18 cellular contexts compared by ENCODE assay signal in genomic region chr3:133935843-133936825, GRCh38. TPM values are rescaled to one million over a fixed set of nuclear protein-coding genes. Genes with fewer than 3 reads are reported as not detected.
"Had no signal": no experiment of that assay in that cellular context is flagged by ENCODE, and none has a peak within 500 bp of the region (broad histone marks: within the 10 kb centered on the region; RNA-seq: fewer than 3 reads in every experiment).

No MANE protein-coding gene starts in this region.

- H3K27ac Mint-ChIP-seq: activated CD4-positive, alpha-beta T cell treated with anti-CD3 and anti-CD28 coated beads, Interleukin-2, amount 10 ng/mL, durations not matched to agents 24 days and 14 days; activated naive CD4-positive, alpha-beta T cell treated with anti-CD3 and anti-CD28 coated beads for 36 hours; activated naive CD8-positive, alpha-beta T cell treated with anti-CD3 and anti-CD28 coated beads, Interleukin-2, amount 50 U/mL, for 24 hours; activated T-helper 2 cell treated with anti-CD3 and anti-CD28 coated beads, Interferon-gamma antibody, Interleukin-2, Interleukin-4, amounts not matched to agents 10 μg/mL and 5 μg/mL and 100 μg/mL, durations not matched to agents 14 hours and 24 hours and 36 hours; naive thymus-derived CD4-positive, alpha-beta T cell; stimulated activated effector memory CD8-positive, alpha-beta T cell treated with anti-CD3 and anti-CD28 coated beads, Interleukin-12 subunit alpha, Interleukin-12 subunit beta, amount 100 ng/mL, for 72 hours; WTC11 had no signal

- H3K4me2 ChIP-seq: hepatocyte had no signal

- H3K4me3 ChIP-seq: ascending aorta, esophagus squamous epithelium, hepatocyte, left lung, SJSA1, tibial artery had no signal

- H3K4me1 Mint-ChIP-seq: activated CD4-positive, alpha-beta T cell treated with anti-CD3 and anti-CD28 coated beads, Interleukin-2, amount 10 ng/mL, durations not matched to agents 24 days and 14 days; activated naive CD8-positive, alpha-beta T cell treated with anti-CD3 and anti-CD28 coated beads, Interleukin-2, amount 50 U/mL, for 24 hours; naive thymus-derived CD4-positive, alpha-beta T cell; stimulated activated effector memory CD8-positive, alpha-beta T cell treated with anti-CD3 and anti-CD28 coated beads, Interleukin-12 subunit alpha, Interleukin-12 subunit beta, amount 100 ng/mL, for 72 hours had no signal

- H3K4me1 ChIP-seq: left lung, SJSA1 had no signal

- ATAC-seq: activated naive CD8-positive, alpha-beta T cell treated with anti-CD3 and anti-CD28 coated beads, Interleukin-2, amount 50 U/mL, for 24 hours; left lung; naive thymus-derived CD4-positive, alpha-beta T cell; stimulated activated effector memory CD8-positive, alpha-beta T cell treated with anti-CD3 and anti-CD28 coated beads, Interleukin-12 subunit alpha, Interleukin-12 subunit beta, amount 100 ng/mL, for 72 hours had no signal

- H3K79me2 ChIP-seq: hepatocyte had no signal

- H3K27me3 Mint-ChIP-seq: activated naive CD8-positive, alpha-beta T cell treated with anti-CD3 and anti-CD28 coated beads, Interleukin-2, amount 50 U/mL, for 24 hours had no signal

- H3K4me3 Mint-ChIP-seq: activated CD4-positive, alpha-beta T cell treated with anti-CD3 and anti-CD28 coated beads, Interleukin-2, amount 10 ng/mL, durations not matched to agents 24 days and 14 days; activated naive CD4-positive, alpha-beta T cell treated with anti-CD3 and anti-CD28 coated beads for 36 hours; activated naive CD8-positive, alpha-beta T cell treated with anti-CD3 and anti-CD28 coated beads, Interleukin-2, amount 50 U/mL, for 24 hours; naive thymus-derived CD4-positive, alpha-beta T cell; stimulated activated effector memory CD8-positive, alpha-beta T cell treated with anti-CD3 and anti-CD28 coated beads, Interleukin-12 subunit alpha, Interleukin-12 subunit beta, amount 100 ng/mL, for 72 hours; WTC11 had no signal

- DNase-seq: activated CD4-positive, alpha-beta T cell treated with anti-CD3 and anti-CD28 coated beads, Interleukin-2, amount 10 ng/mL, durations not matched to agents 24 days and 14 days; activated naive CD4-positive, alpha-beta T cell treated with anti-CD3 and anti-CD28 coated beads for 36 hours; activated naive CD8-positive, alpha-beta T cell treated with anti-CD3 and anti-CD28 coated beads, Interleukin-2, amount 50 U/mL, for 24 hours; activated T-cell treated with anti-CD3 and anti-CD28 coated beads, Interleukin-2, amount 50 U/mL, for 1 hour; esophagus squamous epithelium; islet precursor cell; left lung; mammary epithelial cell; naive thymus-derived CD4-positive, alpha-beta T cell; nucleus accumbens; SW 1271 had no signal

- H3K9me3 Mint-ChIP-seq: activated CD4-positive, alpha-beta T cell treated with anti-CD3 and anti-CD28 coated beads, Interleukin-2, amount 10 ng/mL, durations not matched to agents 24 days and 14 days; activated naive CD4-positive, alpha-beta T cell treated with anti-CD3 and anti-CD28 coated beads for 36 hours; activated naive CD8-positive, alpha-beta T cell treated with anti-CD3 and anti-CD28 coated beads, Interleukin-2, amount 50 U/mL, for 24 hours; activated T-helper 2 cell treated with anti-CD3 and anti-CD28 coated beads, Interferon-gamma antibody, Interleukin-2, Interleukin-4, amounts not matched to agents 10 μg/mL and 5 μg/mL and 100 μg/mL, durations not matched to agents 14 hours and 24 hours and 36 hours; naive thymus-derived CD4-positive, alpha-beta T cell; stimulated activated effector memory CD8-positive, alpha-beta T cell treated with anti-CD3 and anti-CD28 coated beads, Interleukin-12 subunit alpha, Interleukin-12 subunit beta, amount 100 ng/mL, for 72 hours; WTC11 had no signal

- H3K27ac ChIP-seq: hepatocyte, left lung, SJSA1, tibial artery had no signal

- H3K36me3 ChIP-seq: ascending aorta, SJSA1, tibial artery had no signal

- H3K36me3 Mint-ChIP-seq: naive thymus-derived CD4-positive, alpha-beta T cell; stimulated activated effector memory CD8-positive, alpha-beta T cell treated with anti-CD3 and anti-CD28 coated beads, Interleukin-12 subunit alpha, Interleukin-12 subunit beta, amount 100 ng/mL, for 72 hours; WTC11 had no signal

- H2AFZ ChIP-seq: hepatocyte had no signal

- H3K9me3 ChIP-seq: ascending aorta, esophagus squamous epithelium, left lung, SJSA1, tibial artery had no signal

- H3K27me3 ChIP-seq: ascending aorta, esophagus squamous epithelium, hepatocyte, left lung, SJSA1, tibial artery had no signal

RNA-seq across cellular contexts. Expression of gene RAB6B, which starts 40.5 kb away (rescaled TPM):
- total RNA-seq: activated naive CD4-positive, alpha-beta T cell treated with anti-CD3 and anti-CD28 coated beads for 36 hours had no signal
